ENCODE assay signal across 1 cellular context in the genomic region with DNA sequence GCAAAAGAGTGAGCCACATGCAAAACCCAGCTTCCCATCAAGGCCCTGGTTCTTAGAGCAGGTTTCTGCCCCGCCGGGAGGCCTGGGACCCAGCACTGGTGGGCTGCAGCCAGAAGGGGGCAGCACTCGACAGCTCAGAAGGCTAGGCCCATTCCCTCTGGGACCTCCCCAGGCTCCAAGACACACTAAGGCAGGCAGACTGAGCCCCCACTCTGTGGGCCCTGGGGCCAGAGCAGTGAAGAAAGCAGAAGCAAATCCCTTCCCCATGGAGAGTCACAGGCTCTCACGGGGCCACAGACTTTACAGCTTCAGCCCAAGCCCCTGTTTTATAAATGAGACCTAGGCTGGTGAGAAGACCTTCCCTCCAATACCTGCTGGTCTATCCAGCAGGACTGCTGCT.
A peak's percentile ranks its signal among the peaks of the same experiment; 100 is the strongest.
TF ChIP-seq lines count a peak whose summit lies in the region.

No MANE protein-coding gene starts in this region.

TF ChIP-seq in HepG2, 621 proteins besides CTCF, POLR2A, EP300 and RAD21 (continued from another document and continues in another):
- TF ChIP-seq, protein P1, sequence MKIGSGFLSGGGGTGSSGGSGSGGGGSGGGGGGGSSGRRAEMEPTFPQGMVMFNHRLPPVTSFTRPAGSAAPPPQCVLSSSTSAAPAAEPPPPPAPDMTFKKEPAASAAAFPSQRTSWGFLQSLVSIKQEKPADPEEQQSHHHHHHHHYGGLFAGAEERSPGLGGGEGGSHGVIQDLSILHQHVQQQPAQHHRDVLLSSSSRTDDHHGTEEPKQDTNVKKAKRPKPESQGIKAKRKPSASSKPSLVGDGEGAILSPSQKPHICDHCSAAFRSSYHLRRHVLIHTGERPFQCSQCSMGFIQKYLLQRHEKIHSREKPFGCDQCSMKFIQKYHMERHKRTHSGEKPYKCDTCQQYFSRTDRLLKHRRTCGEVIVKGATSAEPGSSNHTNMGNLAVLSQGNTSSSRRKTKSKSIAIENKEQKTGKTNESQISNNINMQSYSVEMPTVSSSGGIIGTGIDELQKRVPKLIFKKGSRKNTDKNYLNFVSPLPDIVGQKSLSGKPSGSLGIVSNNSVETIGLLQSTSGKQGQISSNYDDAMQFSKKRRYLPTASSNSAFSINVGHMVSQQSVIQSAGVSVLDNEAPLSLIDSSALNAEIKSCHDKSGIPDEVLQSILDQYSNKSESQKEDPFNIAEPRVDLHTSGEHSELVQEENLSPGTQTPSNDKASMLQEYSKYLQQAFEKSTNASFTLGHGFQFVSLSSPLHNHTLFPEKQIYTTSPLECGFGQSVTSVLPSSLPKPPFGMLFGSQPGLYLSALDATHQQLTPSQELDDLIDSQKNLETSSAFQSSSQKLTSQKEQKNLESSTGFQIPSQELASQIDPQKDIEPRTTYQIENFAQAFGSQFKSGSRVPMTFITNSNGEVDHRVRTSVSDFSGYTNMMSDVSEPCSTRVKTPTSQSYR (CRISPR knock-in tag; IDR thresholded peaks at IDR 0.05; ENCODE audit: borderline replicate concordance): no peak
- TF ChIP-seq SRSF4 (IDR thresholded peaks at IDR 0.05; ENCODE audit: low read depth, low read length, poor library complexity, severe bottlenecking) (no peak), ZFP37 (CRISPR knock-in tag; IDR thresholded peaks at IDR 0.05; ENCODE audit: borderline replicate concordance) (no peak), ZNF563 (CRISPR knock-in tag; IDR thresholded peaks at IDR 0.05) (no peak), ZNF878 (CRISPR knock-in tag; IDR thresholded peaks at IDR 0.05) (no peak), ZNF207 (IDR thresholded peaks at IDR 0.05; ENCODE audit: borderline replicate concordance) (no peak), RORA (CRISPR knock-in tag; IDR thresholded peaks at IDR 0.05) (no peak), MED1 (CRISPR knock-in tag; IDR thresholded peaks at IDR 0.05) (no peak), MBD4 (IDR thresholded peaks at IDR 0.05; ENCODE audit: borderline replicate concordance, low read length) (no peak), ARNT (IDR thresholded peaks at IDR 0.05) (no peak), ZBTB7B (CRISPR knock-in tag; IDR thresholded peaks at IDR 0.05) (no peak), SRY (CRISPR knock-in tag; IDR thresholded peaks at IDR 0.05) (no peak), ZNF451 (CRISPR knock-in tag; IDR thresholded peaks at IDR 0.05) (no peak), NR2C2 (CRISPR knock-in tag; IDR thresholded peaks at IDR 0.05; ENCODE audit: borderline replicate concordance) (no peak), ZNF136 (CRISPR knock-in tag; IDR thresholded peaks at IDR 0.05; ENCODE audit: low read depth) (no peak), JUND (CRISPR knock-in tag; IDR thresholded peaks at IDR 0.05) (no peak), ZZZ3 (CRISPR knock-in tag; IDR thresholded peaks at IDR 0.05; ENCODE audit: borderline replicate concordance) (no peak), ISX (CRISPR knock-in tag; conservative IDR thresholded peaks at IDR 0.05) (no peak), MIXL1 (CRISPR knock-in tag; IDR thresholded peaks at IDR 0.05) (no peak), NFE2L1 (CRISPR knock-in tag; IDR thresholded peaks at IDR 0.05; ENCODE audit: borderline replicate concordance) (no peak), HOXA9 (CRISPR knock-in tag; IDR thresholded peaks at IDR 0.05; ENCODE audit: borderline replicate concordance) (no peak), CHD4 (IDR thresholded peaks at IDR 0.05; ENCODE audit: borderline replicate concordance, low read length) (no peak), KDM2A (CRISPR knock-in tag; IDR thresholded peaks at IDR 0.05; ENCODE audit: borderline replicate concordance, low read depth) (peak; percentile 28; the same call in 1 of the 2 replicates), ZNF260 (CRISPR knock-in tag; IDR thresholded peaks at IDR 0.05; ENCODE audit: borderline replicate concordance, low read depth) (no peak), SP4 (CRISPR knock-in tag; IDR thresholded peaks at IDR 0.05) (no peak), GABPA (IDR thresholded peaks at IDR 0.05; ENCODE audit: low read depth, low read length) (no peak), GABPA (CRISPR knock-in tag; IDR thresholded peaks at IDR 0.05; ENCODE audit: low read depth) (no peak), PCBP2 (optimal IDR thresholded peaks at IDR 0.05; ENCODE audit: low read depth, low read length, poor library complexity, severe bottlenecking) (no peak), ZFX (CRISPR knock-in tag; IDR thresholded peaks at IDR 0.05; ENCODE audit: low read depth) (0 out of 2 replicates have a peak, but pooled peaks have one; percentile 14), PHF8 (CRISPR knock-in tag; IDR thresholded peaks at IDR 0.05) (no peak), HNRNPH1 (optimal IDR thresholded peaks at IDR 0.05; ENCODE audit: low read depth, low read length) (no peak), SATB2 (CRISPR knock-in tag; IDR thresholded peaks at IDR 0.05) (no peak), GABPB1 (CRISPR knock-in tag; IDR thresholded peaks at IDR 0.05) (no peak; the same call in 1 of the 2 replicates), SALL1 (CRISPR knock-in tag; IDR thresholded peaks at IDR 0.05) (peak; percentile 24; the same call in 1 of the 2 replicates), SALL2 (CRISPR knock-in tag; IDR thresholded peaks at IDR 0.05) (no peak)
- TF ChIP-seq, protein P2, sequence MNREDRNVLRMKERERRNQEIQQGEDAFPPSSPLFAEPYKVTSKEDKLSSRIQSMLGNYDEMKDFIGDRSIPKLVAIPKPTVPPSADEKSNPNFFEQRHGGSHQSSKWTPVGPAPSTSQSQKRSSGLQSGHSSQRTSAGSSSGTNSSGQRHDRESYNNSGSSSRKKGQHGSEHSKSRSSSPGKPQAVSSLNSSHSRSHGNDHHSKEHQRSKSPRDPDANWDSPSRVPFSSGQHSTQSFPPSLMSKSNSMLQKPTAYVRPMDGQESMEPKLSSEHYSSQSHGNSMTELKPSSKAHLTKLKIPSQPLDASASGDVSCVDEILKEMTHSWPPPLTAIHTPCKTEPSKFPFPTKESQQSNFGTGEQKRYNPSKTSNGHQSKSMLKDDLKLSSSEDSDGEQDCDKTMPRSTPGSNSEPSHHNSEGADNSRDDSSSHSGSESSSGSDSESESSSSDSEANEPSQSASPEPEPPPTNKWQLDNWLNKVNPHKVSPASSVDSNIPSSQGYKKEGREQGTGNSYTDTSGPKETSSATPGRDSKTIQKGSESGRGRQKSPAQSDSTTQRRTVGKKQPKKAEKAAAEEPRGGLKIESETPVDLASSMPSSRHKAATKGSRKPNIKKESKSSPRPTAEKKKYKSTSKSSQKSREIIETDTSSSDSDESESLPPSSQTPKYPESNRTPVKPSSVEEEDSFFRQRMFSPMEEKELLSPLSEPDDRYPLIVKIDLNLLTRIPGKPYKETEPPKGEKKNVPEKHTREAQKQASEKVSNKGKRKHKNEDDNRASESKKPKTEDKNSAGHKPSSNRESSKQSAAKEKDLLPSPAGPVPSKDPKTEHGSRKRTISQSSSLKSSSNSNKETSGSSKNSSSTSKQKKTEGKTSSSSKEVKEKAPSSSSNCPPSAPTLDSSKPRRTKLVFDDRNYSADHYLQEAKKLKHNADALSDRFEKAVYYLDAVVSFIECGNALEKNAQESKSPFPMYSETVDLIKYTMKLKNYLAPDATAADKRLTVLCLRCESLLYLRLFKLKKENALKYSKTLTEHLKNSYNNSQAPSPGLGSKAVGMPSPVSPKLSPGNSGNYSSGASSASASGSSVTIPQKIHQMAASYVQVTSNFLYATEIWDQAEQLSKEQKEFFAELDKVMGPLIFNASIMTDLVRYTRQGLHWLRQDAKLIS (CRISPR knock-in tag; IDR thresholded peaks at IDR 0.05): no peak
- TF ChIP-seq, protein P3, sequence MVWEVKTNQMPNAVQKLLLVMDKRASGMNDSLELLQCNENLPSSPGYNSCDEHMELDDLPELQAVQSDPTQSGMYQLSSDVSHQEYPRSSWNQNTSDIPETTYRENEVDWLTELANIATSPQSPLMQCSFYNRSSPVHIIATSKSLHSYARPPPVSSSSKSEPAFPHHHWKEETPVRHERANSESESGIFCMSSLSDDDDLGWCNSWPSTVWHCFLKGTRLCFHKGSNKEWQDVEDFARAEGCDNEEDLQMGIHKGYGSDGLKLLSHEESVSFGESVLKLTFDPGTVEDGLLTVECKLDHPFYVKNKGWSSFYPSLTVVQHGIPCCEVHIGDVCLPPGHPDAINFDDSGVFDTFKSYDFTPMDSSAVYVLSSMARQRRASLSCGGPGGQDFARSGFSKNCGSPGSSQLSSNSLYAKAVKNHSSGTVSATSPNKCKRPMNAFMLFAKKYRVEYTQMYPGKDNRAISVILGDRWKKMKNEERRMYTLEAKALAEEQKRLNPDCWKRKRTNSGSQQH (CRISPR knock-in tag; IDR thresholded peaks at IDR 0.05; ENCODE audit: low read depth): no peak
- TF ChIP-seq, protein P4, sequence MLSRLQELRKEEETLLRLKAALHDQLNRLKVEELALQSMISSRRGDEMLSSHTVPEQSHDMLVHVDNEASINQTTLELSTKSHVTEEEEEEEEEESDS (CRISPR knock-in tag; IDR thresholded peaks at IDR 0.05; ENCODE audit: borderline replicate concordance): no peak
- TF ChIP-seq, protein P5, sequence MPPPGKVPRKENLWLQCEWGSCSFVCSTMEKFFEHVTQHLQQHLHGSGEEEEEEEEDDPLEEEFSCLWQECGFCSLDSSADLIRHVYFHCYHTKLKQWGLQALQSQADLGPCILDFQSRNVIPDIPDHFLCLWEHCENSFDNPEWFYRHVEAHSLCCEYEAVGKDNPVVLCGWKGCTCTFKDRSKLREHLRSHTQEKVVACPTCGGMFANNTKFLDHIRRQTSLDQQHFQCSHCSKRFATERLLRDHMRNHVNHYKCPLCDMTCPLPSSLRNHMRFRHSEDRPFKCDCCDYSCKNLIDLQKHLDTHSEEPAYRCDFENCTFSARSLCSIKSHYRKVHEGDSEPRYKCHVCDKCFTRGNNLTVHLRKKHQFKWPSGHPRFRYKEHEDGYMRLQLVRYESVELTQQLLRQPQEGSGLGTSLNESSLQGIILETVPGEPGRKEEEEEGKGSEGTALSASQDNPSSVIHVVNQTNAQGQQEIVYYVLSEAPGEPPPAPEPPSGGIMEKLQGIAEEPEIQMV (CRISPR knock-in tag; IDR thresholded peaks at IDR 0.05; ENCODE audit: low read depth): no peak
- TF ChIP-seq, protein P6, sequence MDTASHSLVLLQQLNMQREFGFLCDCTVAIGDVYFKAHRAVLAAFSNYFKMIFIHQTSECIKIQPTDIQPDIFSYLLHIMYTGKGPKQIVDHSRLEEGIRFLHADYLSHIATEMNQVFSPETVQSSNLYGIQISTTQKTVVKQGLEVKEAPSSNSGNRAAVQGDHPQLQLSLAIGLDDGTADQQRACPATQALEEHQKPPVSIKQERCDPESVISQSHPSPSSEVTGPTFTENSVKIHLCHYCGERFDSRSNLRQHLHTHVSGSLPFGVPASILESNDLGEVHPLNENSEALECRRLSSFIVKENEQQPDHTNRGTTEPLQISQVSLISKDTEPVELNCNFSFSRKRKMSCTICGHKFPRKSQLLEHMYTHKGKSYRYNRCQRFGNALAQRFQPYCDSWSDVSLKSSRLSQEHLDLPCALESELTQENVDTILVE (CRISPR knock-in tag; IDR thresholded peaks at IDR 0.05): no peak
- TF ChIP-seq, protein P7, sequence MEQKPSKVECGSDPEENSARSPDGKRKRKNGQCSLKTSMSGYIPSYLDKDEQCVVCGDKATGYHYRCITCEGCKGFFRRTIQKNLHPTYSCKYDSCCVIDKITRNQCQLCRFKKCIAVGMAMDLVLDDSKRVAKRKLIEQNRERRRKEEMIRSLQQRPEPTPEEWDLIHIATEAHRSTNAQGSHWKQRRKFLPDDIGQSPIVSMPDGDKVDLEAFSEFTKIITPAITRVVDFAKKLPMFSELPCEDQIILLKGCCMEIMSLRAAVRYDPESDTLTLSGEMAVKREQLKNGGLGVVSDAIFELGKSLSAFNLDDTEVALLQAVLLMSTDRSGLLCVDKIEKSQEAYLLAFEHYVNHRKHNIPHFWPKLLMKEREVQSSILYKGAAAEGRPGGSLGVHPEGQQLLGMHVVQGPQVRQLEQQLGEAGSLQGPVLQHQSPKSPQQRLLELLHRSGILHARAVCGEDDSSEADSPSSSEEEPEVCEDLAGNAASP (CRISPR knock-in tag; IDR thresholded peaks at IDR 0.05; ENCODE audit: borderline replicate concordance): 0 out of 2 replicates have a peak, but pooled peaks have one; percentile 37
- TF ChIP-seq, protein P8, sequence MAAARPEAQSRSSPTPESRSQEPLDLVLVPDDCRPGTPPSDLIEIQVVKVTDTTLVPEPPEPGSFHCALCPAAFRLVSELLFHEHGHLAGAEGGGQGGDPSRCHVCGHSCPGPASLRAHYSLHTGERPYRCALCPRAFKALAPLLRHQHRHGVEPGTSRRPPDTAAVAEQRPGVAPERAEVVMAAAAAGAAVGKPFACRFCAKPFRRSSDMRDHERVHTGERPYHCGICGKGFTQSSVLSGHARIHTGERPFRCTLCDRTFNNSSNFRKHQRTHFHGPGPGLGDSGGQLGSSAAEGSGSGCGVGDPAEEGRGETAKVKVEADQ (CRISPR knock-in tag; IDR thresholded peaks at IDR 0.05; ENCODE audit: borderline replicate concordance): no peak
- TF ChIP-seq, protein P9, sequence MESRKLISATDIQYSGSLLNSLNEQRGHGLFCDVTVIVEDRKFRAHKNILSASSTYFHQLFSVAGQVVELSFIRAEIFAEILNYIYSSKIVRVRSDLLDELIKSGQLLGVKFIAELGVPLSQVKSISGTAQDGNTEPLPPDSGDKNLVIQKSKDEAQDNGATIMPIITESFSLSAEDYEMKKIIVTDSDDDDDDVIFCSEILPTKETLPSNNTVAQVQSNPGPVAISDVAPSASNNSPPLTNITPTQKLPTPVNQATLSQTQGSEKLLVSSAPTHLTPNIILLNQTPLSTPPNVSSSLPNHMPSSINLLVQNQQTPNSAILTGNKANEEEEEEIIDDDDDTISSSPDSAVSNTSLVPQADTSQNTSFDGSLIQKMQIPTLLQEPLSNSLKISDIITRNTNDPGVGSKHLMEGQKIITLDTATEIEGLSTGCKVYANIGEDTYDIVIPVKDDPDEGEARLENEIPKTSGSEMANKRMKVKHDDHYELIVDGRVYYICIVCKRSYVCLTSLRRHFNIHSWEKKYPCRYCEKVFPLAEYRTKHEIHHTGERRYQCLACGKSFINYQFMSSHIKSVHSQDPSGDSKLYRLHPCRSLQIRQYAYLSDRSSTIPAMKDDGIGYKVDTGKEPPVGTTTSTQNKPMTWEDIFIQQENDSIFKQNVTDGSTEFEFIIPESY (CRISPR knock-in tag; IDR thresholded peaks at IDR 0.05): peak; percentile 24; the same call in 1 of the 2 replicates
